32 cellular contexts compared by ENCODE assay signal in genomic region chr17:74292495-74292894, GRCh38. TPM values are rescaled to one million over a fixed set of nuclear protein-coding genes. Genes with fewer than 3 reads are reported as not detected.
"Had no signal": no experiment of that assay in that cellular context is flagged by ENCODE, and none has a peak within 500 bp of the region (broad histone marks: within the 10 kb centered on the region; RNA-seq: fewer than 3 reads in every experiment).

No MANE protein-coding gene starts in this region.

- ATAC-seq: activated CD8-positive, alpha-beta memory T cell treated with anti-CD3 and anti-CD28 coated beads, Interleukin-2, amount 10 ng/mL, durations not matched to agents 7 days and 5 days; activated CD8-positive, alpha-beta T cell treated with anti-CD3 and anti-CD28 coated beads, Interleukin-2, amount 10 ng/mL, durations not matched to agents 7 days and 5 days; activated naive CD8-positive, alpha-beta T cell treated with anti-CD3 and anti-CD28 coated beads, Interleukin-2, amount 50 U/mL, for 24 hours; body of pancreas; effector memory CD8-positive, alpha-beta T cell; foreskin keratinocyte; gastrocnemius medialis; heart left ventricle; WTC11 had no signal

- FAIRE-seq: colon had no signal

- H3K27ac ChIP-seq: adrenal gland, body of pancreas, esophagus muscularis mucosa, foreskin keratinocyte, gastrocnemius medialis, heart left ventricle had no signal

- H3K9me3 ChIP-seq: adrenal gland, body of pancreas, esophagus muscularis mucosa, gastrocnemius medialis, heart left ventricle had no signal

- H3K4me1 ChIP-seq: gastrocnemius medialis had no signal

- H3K4me3 ChIP-seq: adrenal gland, body of pancreas, esophagus muscularis mucosa, gastrocnemius medialis, heart left ventricle had no signal

- H3K27me3 ChIP-seq: adrenal gland, body of pancreas, foreskin keratinocyte, gastrocnemius medialis, heart left ventricle had no signal

- DNase-seq: activated CD4-positive, alpha-beta T cell treated with anti-CD3 and anti-CD28 coated beads for 1 hour; activated CD4-positive, alpha-beta T cell treated with anti-CD3 and anti-CD28 coated beads for 4 hours; activated CD4-positive, alpha-beta T cell treated with anti-CD3 and anti-CD28 coated beads, Interleukin-2, amount 50 U/mL, for 1 hour; activated CD4-positive, alpha-beta T cell treated with anti-CD3 and anti-CD28 coated beads, Interleukin-2, amount 50 U/mL, for 48 hours; activated CD8-positive, alpha-beta memory T cell treated with anti-CD3 and anti-CD28 coated beads, Interleukin-2, amount 10 ng/mL, durations not matched to agents 7 days and 5 days; activated CD8-positive, alpha-beta memory T cell treated with anti-CD3 and anti-CD28 coated beads, Interleukin-2, amount 50 U/mL, for 4 hours; activated CD8-positive, alpha-beta T cell treated with anti-CD3 and anti-CD28 coated beads, Interleukin-2, amount 10 ng/mL, durations not matched to agents 7 days and 5 days; activated effector memory CD4-positive, alpha-beta T cell treated with anti-CD3 and anti-CD28 coated beads, Interleukin-2, amount 50 U/mL, for 16 hours; activated naive CD4-positive, alpha-beta T cell treated with anti-CD3 and anti-CD28 coated beads for 36 hours; activated naive CD8-positive, alpha-beta T cell treated with anti-CD3 and anti-CD28 coated beads for 36 hours; activated naive CD8-positive, alpha-beta T cell treated with anti-CD3 and anti-CD28 coated beads, Interleukin-2, amount 50 U/mL, for 24 hours; activated T-cell treated with anti-CD3 and anti-CD28 coated beads, Interleukin-2, amount 50 U/mL, for 1 hour; activated T-cell treated with anti-CD3 and anti-CD28 coated beads, Interleukin-2, amount 50 U/mL, for 48 hours; adrenal gland; amygdala; aorta; body of pancreas; caudate nucleus; cortex of kidney; dermis blood vessel endothelial cell; effector CD4-positive, alpha-beta T cell; effector memory CD8-positive, alpha-beta T cell; erythroblast; foreskin keratinocyte; gastrocnemius medialis; glutamatergic neuron; heart left ventricle; T-helper 2 cell had no signal

- H3K36me3 ChIP-seq: adrenal gland, esophagus muscularis mucosa, gastrocnemius medialis, heart left ventricle had no signal

RNA-seq across cellular contexts. Expression of gene DNAI2, which starts 18.5 kb away (rescaled TPM):
- total RNA-seq: activated naive CD8-positive, alpha-beta T cell treated with anti-CD3 and anti-CD28 coated beads for 36 hours; aorta; body of pancreas; chondrocyte; dermis blood vessel endothelial cell; esophagus muscularis mucosa; foreskin keratinocyte; gastrocnemius medialis; heart left ventricle had no signal
- polyA plus RNA-seq: aorta, foreskin keratinocyte, heart left ventricle had no signal

RNA-seq across cellular contexts. Expression of gene KIF19, which starts 33.5 kb away (rescaled TPM):
- total RNA-seq: activated naive CD4-positive, alpha-beta T cell treated with anti-CD3 and anti-CD28 coated beads for 36 hours; chondrocyte had no signal
- polyA plus RNA-seq: aorta had no signal
